Comparison of ENCODE assay signal across 17 cellular contexts in the genomic region with DNA sequence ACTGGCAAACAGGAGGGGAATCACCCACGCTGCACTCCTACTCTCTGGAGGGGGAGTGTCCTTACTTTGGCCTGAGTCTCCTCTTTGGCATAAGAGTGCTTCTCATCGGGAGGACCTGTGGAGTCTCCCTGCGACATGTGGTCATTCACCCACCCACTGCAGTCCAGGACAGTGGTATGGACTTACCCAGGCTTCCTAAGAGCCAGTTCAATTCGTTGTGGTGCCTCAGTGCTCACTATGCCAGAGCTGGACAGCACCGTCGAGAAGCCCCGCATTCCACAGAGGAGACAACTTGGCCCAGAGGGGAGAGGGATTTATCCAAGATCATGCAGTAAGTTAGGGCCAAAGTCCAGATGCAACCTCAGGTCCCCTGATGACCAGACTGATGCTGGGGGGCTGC.
A peak's percentile ranks its signal among the peaks of the same experiment; 100 is the strongest.
DNase-seq lines count a peak whose midpoint lies in the region; TF ChIP-seq lines count a peak whose summit lies in the region.
"Had no signal": no experiment of that assay in that cellular context is flagged by ENCODE, and none has a peak within 500 bp of the region (broad histone marks: within the 10 kb centered on the region; RNA-seq: fewer than 3 reads in every experiment).

No MANE protein-coding gene starts in this region.

- H3K36me3 ChIP-seq in HEK293 (ENCODE audit: control insufficient read depth in 2 of 2, insufficient read depth in 1 of 2, low read length in 2 of 2) (no peaks in the 10 kb centered on the region), SK-N-SH (replicated peaks in 1 of 2; ENCODE audit: control insufficient read depth in 1 of 2, insufficient read depth in 2 of 2, low read length in 1 of 2) (no peaks in the 10 kb centered on the region), osteoblast (ENCODE audit: insufficient read depth, low read length) (no peaks in the 10 kb centered on the region), esophagus squamous epithelium (no peaks in the 10 kb centered on the region)
- H3K36me3 ChIP-seq: BE2C had no signal

- H3K79me2 ChIP-seq in SK-N-SH (ENCODE audit: insufficient read depth) (no peaks in the 10 kb centered on the region), osteoblast (ENCODE audit: insufficient read depth, low read length) (no peaks in the 10 kb centered on the region)

- no peaks in the 10 kb centered on the region for H4K20me1 ChIP-seq in SK-N-SH (ENCODE audit: insufficient read depth)
- H4K20me1 ChIP-seq in osteoblast (ENCODE audit: insufficient read depth, low read length): no peaks in the 10 kb centered on the region

- H2AFZ ChIP-seq in SK-N-SH (ENCODE audit: low read depth) (no peak overlapping the region), osteoblast (ENCODE audit: low read length) (no peak overlapping the region)

- TF ChIP-seq CTCF in HEK293 (tag by site-specific recombination; IDR thresholded peaks at IDR 0.05) (no peak), SK-N-SH (IDR thresholded peaks at IDR 0.05) (no peak), osteoblast (IDR thresholded peaks at IDR 0.05; ENCODE audit: extremely low read depth, low read depth, low read length) (no peak), esophagus squamous epithelium (IDR thresholded peaks at IDR 0.05) (no peak)

- no peak for TF ChIP-seq EP300 in SK-N-SH (IDR thresholded peaks at IDR 0.05; ENCODE audit: borderline replicate concordance in 1 of 2, low read depth in 1 of 2, low read length in 1 of 2)

- 67% methylated on average over 7 of the region's 7 CpGs for WGBS in SK-N-SH (ENCODE audit: low lambda C conversion rate)
- WGBS in esophagus squamous epithelium, 2 donors: 58% methylated on average over 3 of the region's 7 CpGs; no CpG with 5 or more reads in 1 of the 2 donors

- H3K27me3 ChIP-seq in SK-N-SH (ENCODE audit: insufficient read depth) (no peaks in the 10 kb centered on the region), osteoblast (ENCODE audit: insufficient read depth, low read length) (peaks cover 30% of the 10 kb centered on the region), esophagus squamous epithelium (peaks cover 0 to 58% (median 0%) of the 10 kb centered on the region in 4 donors)
- H3K27me3 ChIP-seq: BE2C had no signal

- TF ChIP-seq POLR2A in esophagus squamous epithelium (IDR thresholded peaks at IDR 0.05) (no peak), erythroblast (IDR thresholded peaks at IDR 0.05; ENCODE audit: low read length) (no peak)

- H3K4me2 ChIP-seq in SK-N-SH (no peak overlapping the region), osteoblast (ENCODE audit: insufficient read depth, low read length) (no peak overlapping the region)

- H3K9me2 ChIP-seq in SK-N-SH: no peaks in the 10 kb centered on the region

- H3K27ac ChIP-seq in HEK293 (ENCODE audit: extremely low read depth, low read depth, low read length): no peak overlapping the region
- no peak overlapping the region for H3K27ac ChIP-seq in SK-N-SH (ENCODE audit: low read depth in 2 of 2, low read length in 1 of 2)
- no peak overlapping the region for H3K27ac ChIP-seq in osteoblast (ENCODE audit: low read depth, low read length)
- no peak overlapping the region for H3K27ac ChIP-seq in esophagus squamous epithelium
- H3K27ac ChIP-seq: HL-60 had no signal

- H3K9me3 ChIP-seq in HEK293 (ENCODE audit: control insufficient read depth, insufficient read depth, low read depth, low read length): no peaks in the 10 kb centered on the region
- no peaks in the 10 kb centered on the region for H3K9me3 ChIP-seq in SK-N-SH
- no peaks in the 10 kb centered on the region for H3K9me3 ChIP-seq in osteoblast (ENCODE audit: low read depth, low read length)
- no peaks in the 10 kb centered on the region for H3K9me3 ChIP-seq in esophagus squamous epithelium
- H3K9me3 ChIP-seq: BE2C had no signal

- CTCF ChIA-PET in HEK293 (lab: Yijun Ruan, JAX) (no interaction called here), SK-N-SH (lab: Yijun Ruan, JAX) (interaction anchor here (4.6 kb wide), 1 partner anchor 19 kb away, joined by 25 read pairs; no protein-coding TSS in a partner anchor)

- TF ChIP-seq RAD21 in SK-N-SH (IDR thresholded peaks at IDR 0.05; ENCODE audit: low read length): no peak

- H3K9ac ChIP-seq in SK-N-SH: no peak overlapping the region

- no peak overlapping the region for H3K4me3 ChIP-seq in HEK293 (ENCODE audit: low read depth, low read length)
- no peak overlapping the region for H3K4me3 ChIP-seq in SK-N-SH (ENCODE audit: low read depth in 2 of 2, low read length in 1 of 2)
- no peak overlapping the region for H3K4me3 ChIP-seq in osteoblast (ENCODE audit: insufficient read depth, low read length)
- H3K4me3 ChIP-seq in esophagus squamous epithelium: no peak overlapping the region

- no peaks in the 10 kb centered on the region for H3F3A ChIP-seq in SK-N-SH (replicated peaks; ENCODE audit: insufficient read depth)

- intact Hi-C loops in esophagus squamous epithelium (cut with DNase I): no loop called here

- H3K4me1 ChIP-seq in HEK293 (ENCODE audit: control insufficient read depth, insufficient read depth, low read length) (no peaks in the 10 kb centered on the region), SK-N-SH (ENCODE audit: control insufficient read depth in 1 of 2, insufficient read depth in 2 of 2, low read depth in 1 of 2, low read length in 1 of 2) (peaks cover 0 to 5% of the 10 kb centered on the region in 2 experiments; a peak in 1 of 4 replicates), osteoblast (ENCODE audit: insufficient read depth, low read length) (no peaks in the 10 kb centered on the region), esophagus squamous epithelium (no peaks in the 10 kb centered on the region)
- H3K4me1 ChIP-seq: BE2C had no signal

- no peak for DNase-seq in SK-N-SH
- DNase-seq in islet precursor cell: peak; percentile 56
- DNase-seq in osteoblast (ENCODE audit: insufficient read length, low spot score, missing footprints): peak; percentile 44
- no peak for DNase-seq in UCSD-AML1 (lab: John Stamatoyannopoulos, UW; ENCODE audit: unreplicated experiment)
- DNase-seq in esophagus squamous epithelium (lab: John Stamatoyannopoulos, UW): no peak
- no peak for DNase-seq in erythroblast (lab: John Stamatoyannopoulos, UW)
- no peak for DNase-seq in HT-29 (ENCODE audit: low spot score)
- DNase-seq: BE2C; C1 segment of cervical spinal cord; CD4-positive, CD25-positive, alpha-beta regulatory T cell; CD8-positive, alpha-beta memory T cell; COR-L47; DMS 273 treated with DMSO at 0.1 percent for 48 hours; HCEC 1CT; HFFc6 had no signal

- POLR2A ChIA-PET in HEK293 (lab: Yijun Ruan, JAX) (no interaction called here), SK-N-SH (lab: Yijun Ruan, JAX) (no interaction called here)

TF ChIP-seq in HEK293, 187 proteins besides CTCF, POLR2A, EP300 and RAD21 (continues in another document):
- peak; percentile 51 for TF ChIP-seq ZFHX2 (tag by site-specific recombination; conservative IDR thresholded peaks at IDR 0.05)
- TF ChIP-seq HOXD13 (CRISPR knock-in tag; IDR thresholded peaks at IDR 0.05; ENCODE audit: borderline replicate concordance): no peak
- peak; percentile 65 for TF ChIP-seq SCRT2 (tag by site-specific recombination; IDR thresholded peaks at IDR 0.05)

TF ChIP-seq in SK-N-SH, 30 proteins besides CTCF, POLR2A, EP300 and RAD21:
- TF ChIP-seq, protein P1, sequence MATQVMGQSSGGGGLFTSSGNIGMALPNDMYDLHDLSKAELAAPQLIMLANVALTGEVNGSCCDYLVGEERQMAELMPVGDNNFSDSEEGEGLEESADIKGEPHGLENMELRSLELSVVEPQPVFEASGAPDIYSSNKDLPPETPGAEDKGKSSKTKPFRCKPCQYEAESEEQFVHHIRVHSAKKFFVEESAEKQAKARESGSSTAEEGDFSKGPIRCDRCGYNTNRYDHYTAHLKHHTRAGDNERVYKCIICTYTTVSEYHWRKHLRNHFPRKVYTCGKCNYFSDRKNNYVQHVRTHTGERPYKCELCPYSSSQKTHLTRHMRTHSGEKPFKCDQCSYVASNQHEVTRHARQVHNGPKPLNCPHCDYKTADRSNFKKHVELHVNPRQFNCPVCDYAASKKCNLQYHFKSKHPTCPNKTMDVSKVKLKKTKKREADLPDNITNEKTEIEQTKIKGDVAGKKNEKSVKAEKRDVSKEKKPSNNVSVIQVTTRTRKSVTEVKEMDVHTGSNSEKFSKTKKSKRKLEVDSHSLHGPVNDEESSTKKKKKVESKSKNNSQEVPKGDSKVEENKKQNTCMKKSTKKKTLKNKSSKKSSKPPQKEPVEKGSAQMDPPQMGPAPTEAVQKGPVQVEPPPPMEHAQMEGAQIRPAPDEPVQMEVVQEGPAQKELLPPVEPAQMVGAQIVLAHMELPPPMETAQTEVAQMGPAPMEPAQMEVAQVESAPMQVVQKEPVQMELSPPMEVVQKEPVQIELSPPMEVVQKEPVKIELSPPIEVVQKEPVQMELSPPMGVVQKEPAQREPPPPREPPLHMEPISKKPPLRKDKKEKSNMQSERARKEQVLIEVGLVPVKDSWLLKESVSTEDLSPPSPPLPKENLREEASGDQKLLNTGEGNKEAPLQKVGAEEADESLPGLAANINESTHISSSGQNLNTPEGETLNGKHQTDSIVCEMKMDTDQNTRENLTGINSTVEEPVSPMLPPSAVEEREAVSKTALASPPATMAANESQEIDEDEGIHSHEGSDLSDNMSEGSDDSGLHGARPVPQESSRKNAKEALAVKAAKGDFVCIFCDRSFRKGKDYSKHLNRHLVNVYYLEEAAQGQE (IDR thresholded peaks at IDR 0.05; ENCODE audit: low read depth, low read length): peak; percentile 73
- TF ChIP-seq MEF2A (IDR thresholded peaks at IDR 0.05; ENCODE audit: borderline replicate concordance, low read depth) (no peak), TCF12 (IDR thresholded peaks at IDR 0.05) (no peak), FOSL2 (IDR thresholded peaks at IDR 0.05; ENCODE audit: borderline replicate concordance, low read depth) (no peak)
TF ChIP-seq in SK-N-SH: peak in this region for 1.

Comparison
In these comparisons a context has a peak if more than half of its experiments do, and no peak if none do; other contexts are left out.
1. DNase-seq: peak in islet precursor cell (single experiment) and osteoblast (single experiment); none in SK-N-SH (single experiment), UCSD-AML1 (single experiment), esophagus squamous epithelium (single experiment), erythroblast (0 of 2) and HT-29 (single experiment).